Comparison of ENCODE assay signal across 19 cellular contexts in genomic region chr1:12209495-12209832, GRCh38. TPM values are rescaled to one million over a fixed set of nuclear protein-coding genes. Genes with fewer than 3 reads are reported as not detected.
DNase-seq lines count a peak whose midpoint lies in the region; ATAC-seq, FAIRE-seq and TF ChIP-seq lines count a peak whose summit lies in the region.
"Had no signal": no experiment of that assay in that cellular context is flagged by ENCODE, and none has a peak within 500 bp of the region (broad histone marks: within the 10 kb centered on the region; RNA-seq: fewer than 3 reads in every experiment).

No MANE protein-coding gene starts in this region.

- H3K4me1 ChIP-seq in SK-N-SH (ENCODE audit: control insufficient read depth in 1 of 2, insufficient read depth in 2 of 2, low read depth in 1 of 2, low read length in 1 of 2) = peaks cover 0 to 5% of the 10 kb centered on the region in 2 experiments; a peak in 1 of 4 replicates
- peaks cover 28% of the 10 kb centered on the region for H3K4me1 ChIP-seq in GM12878 (ENCODE audit: control insufficient read depth, insufficient read depth, low read length)
- H3K4me1 ChIP-seq in neural progenitor cell = no peaks in the 10 kb centered on the region
- H3K4me1 ChIP-seq: psoas muscle had no signal

- POLR2A ChIA-PET in SK-N-SH (lab: Yijun Ruan, JAX) (no interaction called here), GM12878 (lab: Charles Lee) (no interaction called here)

- peaks cover 7% of the 10 kb centered on the region for H3K36me3 Mint-ChIP-seq in IgD-negative memory B cell
- H3K36me3 Mint-ChIP-seq in neural progenitor cell = no peaks in the 10 kb centered on the region
- H3K36me3 Mint-ChIP-seq: brain had no signal

- H3K27me3 Mint-ChIP-seq in IgD-negative memory B cell (no peaks in the 10 kb centered on the region), neural progenitor cell (ENCODE audit: insufficient read depth, low read depth) (peaks cover 7% of the 10 kb centered on the region)
- H3K27me3 Mint-ChIP-seq: activated naive CD8-positive, alpha-beta T cell had no signal

- RAD21 ChIA-PET in GM12878 (lab: Charles Lee; ENCODE audit: unreplicated experiment) = interaction anchor here (2.1 to 4.2 kb wide), 4 partner anchors 9 to 85 kb away, joined by 6 to 48 read pairs (median 9); no protein-coding TSS in a partner anchor

- H3K27ac ChIP-seq in SK-N-SH (ENCODE audit: low read depth in 2 of 2, low read length in 1 of 2) = no peak overlapping the region
- H3K27ac ChIP-seq in GM12878 (ENCODE audit: control insufficient read depth, insufficient read depth) = no peak overlapping the region
- H3K27ac ChIP-seq in neural progenitor cell = no peak overlapping the region
- H3K27ac ChIP-seq: 22Rv1, coronary artery, GM23248, HL-60, psoas muscle, WERI-Rb-1 had no signal

- peak overlapping the region in 2 of 3 donors; percentile 27 to 97 for H3K27ac Mint-ChIP-seq in IgD-negative memory B cell
- H3K27ac Mint-ChIP-seq in neural progenitor cell = no peak overlapping the region

- CTCF ChIA-PET in SK-N-SH (lab: Yijun Ruan, JAX) (interaction anchor here (1.0 to 12.7 kb wide), 15 partner anchors 9 to 109 kb away, joined by 3 to 436 read pairs (median 6); no protein-coding TSS in a partner anchor), GM12878 (lab: Yijun Ruan, JAX) (interaction anchor here (0.8 to 7.9 kb wide), 10 partner anchors 34 to 143 kb away, joined by 3 to 161 read pairs (median 4); no protein-coding TSS in a partner anchor)

- H4K20me1 ChIP-seq in SK-N-SH (ENCODE audit: insufficient read depth) (no peaks in the 10 kb centered on the region), GM12878 (ENCODE audit: control insufficient read depth, insufficient read depth) (no peaks in the 10 kb centered on the region), neural progenitor cell (ENCODE audit: low read depth) (no peaks in the 10 kb centered on the region)

- no peaks in the 10 kb centered on the region for H3K79me2 ChIP-seq in SK-N-SH (ENCODE audit: insufficient read depth)
- no peaks in the 10 kb centered on the region for H3K79me2 ChIP-seq in GM12878 (ENCODE audit: control insufficient read depth, insufficient read depth, low read length)
- no peaks in the 10 kb centered on the region for H3K79me2 ChIP-seq in neural progenitor cell (ENCODE audit: low read depth)

- FAIRE-seq in GM12878 (lab: Jason Lieb, UNC) = no peak

- no TSS peak for BruUV-seq in GM12878 (replicated peaks; lab: Mats Ljungman, UMichigan)

- H3K4me2 ChIP-seq in SK-N-SH = no peak overlapping the region
- H3K4me2 ChIP-seq in GM12878 (ENCODE audit: control insufficient read depth, insufficient read depth) = peak overlapping the region; percentile 35; the same call in 1 of the 2 replicates
- no peak overlapping the region for H3K4me2 ChIP-seq in neural progenitor cell

- ATAC-seq in SK-N-SH treated with all-trans-retinoic acid at 6 μM for 48 hours (no peak), GM12878 (no peak), GM18868 (IDR thresholded peaks at IDR 0.05; ENCODE audit: unreplicated experiment) (no peak), GM18867 (IDR thresholded peaks at IDR 0.05; ENCODE audit: unreplicated experiment) (no peak)

- H3K27me3 ChIP-seq in SK-N-SH (ENCODE audit: insufficient read depth) = no peaks in the 10 kb centered on the region; the same call in 1 of the 2 replicates
- no peaks in the 10 kb centered on the region for H3K27me3 ChIP-seq in GM12878 (replicated peaks in 1 of 2; ENCODE audit: control insufficient read depth in 2 of 2, insufficient read depth in 2 of 2, low read length in 1 of 2)
- no peaks in the 10 kb centered on the region for H3K27me3 ChIP-seq in neural progenitor cell
- H3K27me3 ChIP-seq: upper lobe of left lung had no signal

- H3K9me3 ChIP-seq in SK-N-SH (no peaks in the 10 kb centered on the region), GM12878 (replicated peaks; ENCODE audit: control insufficient read depth, insufficient read depth, low read length) (no peaks in the 10 kb centered on the region), neural progenitor cell (ENCODE audit: low read depth) (no peaks in the 10 kb centered on the region)
- H3K9me3 ChIP-seq: psoas muscle, upper lobe of left lung had no signal

- TF ChIP-seq CTCF in SK-N-SH (IDR thresholded peaks at IDR 0.05) (no peak), GM12878 (IDR thresholded peaks at IDR 0.05 in 2 of 3, conservative IDR thresholded peaks at IDR 0.05 in 1 of 3; ENCODE audit: control insufficient read depth in 2 of 3, extremely low read depth in 1 of 3, insufficient read depth in 1 of 3, low read depth in 3 of 3, low read length in 3 of 3) (no peak), neural progenitor cell (IDR thresholded peaks at IDR 0.05) (no peak)

- no peak overlapping the region for H3K4me3 ChIP-seq in SK-N-SH (ENCODE audit: low read depth in 2 of 2, low read length in 1 of 2)
- H3K4me3 ChIP-seq in GM12878 = no peak overlapping the region
- H3K4me3 ChIP-seq in neural progenitor cell = no peak overlapping the region
- H3K4me3 ChIP-seq: coronary artery, GM23248, psoas muscle, skin epidermis, upper lobe of left lung had no signal

- no peaks in the 10 kb centered on the region for H3F3A ChIP-seq in SK-N-SH (replicated peaks; ENCODE audit: insufficient read depth)
- no peaks in the 10 kb centered on the region for H3F3A ChIP-seq in neural progenitor cell (ENCODE audit: low read depth)

- in situ Hi-C loops in GM12878 (cut with MboI) = loop anchor here (5.0 kb wide), 1 partner anchor 82 kb away; no protein-coding TSS in a partner anchor

- SMC1A ChIA-PET in GM12878 (lab: Charles Lee; ENCODE audit: uncharacterized antibody, unreplicated experiment) = interaction anchor here (0.8 to 16.0 kb wide), 8 partner anchors 9 to 91 kb away, joined by 3 to 191 read pairs (median 4); no protein-coding TSS in a partner anchor

- DNase-seq in SK-N-SH (no peak), GM12878 (ENCODE audit: low read depth, low spot score) (no peak), neural progenitor cell (ENCODE audit: low spot score) (no peak), EL (no peak)

- H3K36me3 ChIP-seq in SK-N-SH (replicated peaks in 1 of 2; ENCODE audit: control insufficient read depth in 1 of 2, insufficient read depth in 2 of 2, low read length in 1 of 2) = no peaks in the 10 kb centered on the region
- peaks cover 3 to 11% of the 10 kb centered on the region in 2 experiments; a peak in 3 of 4 replicates for H3K36me3 ChIP-seq in GM12878 (ENCODE audit: control insufficient read depth in 2 of 2, insufficient read depth in 2 of 2, low read length in 1 of 2)
- H3K36me3 ChIP-seq in neural progenitor cell = no peaks in the 10 kb centered on the region
- H3K36me3 ChIP-seq: WERI-Rb-1 had no signal

- H3K9me3 Mint-ChIP-seq in IgD-negative memory B cell (no peaks in the 10 kb centered on the region), neural progenitor cell (peaks cover 3% of the 10 kb centered on the region)

- no peak overlapping the region for H3K9ac ChIP-seq in SK-N-SH
- H3K9ac ChIP-seq in GM12878 (ENCODE audit: control insufficient read depth, insufficient read depth, low read length) = no peak overlapping the region
- H3K9ac ChIP-seq in neural progenitor cell = no peak overlapping the region
- H3K9ac ChIP-seq: GM23248 had no signal

- H3K4me1 Mint-ChIP-seq in IgD-negative memory B cell (peaks cover 17 to 48% (median 37%) of the 10 kb centered on the region in 3 donors), neural progenitor cell (peaks cover 13% of the 10 kb centered on the region)

- intact Hi-C loops in GM12878 (cut with micrococcal nuclease; ENCODE audit: unreplicated experiment) = loop anchor here (5.0 to 10.0 kb wide), 2 partner anchors 67 to 225 kb away; partner anchors contain the start of gene MFN2

- TF ChIP-seq RAD21 in SK-N-SH (IDR thresholded peaks at IDR 0.05; ENCODE audit: low read length) = no peak
- TF ChIP-seq RAD21 in GM12878 (IDR thresholded peaks at IDR 0.05; ENCODE audit: insufficient read depth, low read depth, low read length) = no peak

- WGBS in SK-N-SH (ENCODE audit: low lambda C conversion rate) = 63% methylated on average over 3 of the region's 3 CpGs
- 49% methylated on average over 3 of the region's 3 CpGs for WGBS in GM12878 (ENCODE audit: insufficient coverage, insufficient replicate concordance, low lambda C conversion rate, missing lambda C conversion rate)

- H2AFZ ChIP-seq in SK-N-SH (ENCODE audit: low read depth) (no peak overlapping the region), GM12878 (ENCODE audit: control insufficient read depth, low read depth, low read length) (no peak overlapping the region), neural progenitor cell (replicated peaks) (peak overlapping the region; percentile 32)
- H2AFZ ChIP-seq: GM23248 had no signal

- TF ChIP-seq POLR2A in GM12878 (IDR thresholded peaks at IDR 0.05; ENCODE audit: low read depth, low read length) = no peak

- no peak for TF ChIP-seq EP300 in SK-N-SH (IDR thresholded peaks at IDR 0.05; ENCODE audit: borderline replicate concordance in 1 of 2, low read depth in 1 of 2, low read length in 1 of 2)
- no peak for TF ChIP-seq EP300 in GM12878 (IDR thresholded peaks at IDR 0.05; ENCODE audit: borderline replicate concordance in 1 of 2, control insufficient read depth in 1 of 2, low read depth in 2 of 2, low read length in 2 of 2)

- peak overlapping the region in 2 of 4 donors; percentile 43 to 56 for H3K4me3 Mint-ChIP-seq in IgD-negative memory B cell
- no peak overlapping the region for H3K4me3 Mint-ChIP-seq in neural progenitor cell
- H3K4me3 Mint-ChIP-seq: nephron had no signal

- H3K9me2 ChIP-seq in SK-N-SH = no peaks in the 10 kb centered on the region

RNA-seq across cellular contexts. Expression of gene VPS13D, which starts 20.4 kb away (rescaled TPM):
- polyA plus RNA-seq in SK-N-SH (2012; rRNA removed) = 14.4 and 15.0 TPM in 2 replicates
- 9.1 and 10.8 TPM in 2 replicates for polyA plus RNA-seq in SK-N-SH (2012; cell fraction: cytosol; rRNA removed)
- 19.8 and 28.7 TPM in 2 replicates for polyA plus RNA-seq in SK-N-SH (2012; cell fraction: nucleus; rRNA removed)
- polyA plus RNA-seq in IgD-negative memory B cell = 8.9 TPM
- total RNA-seq in GM12878 (2013; cell fraction: nucleolus; rRNA removed) = 112 and 115 TPM in 2 replicates
- total RNA-seq in GM12878 (2014; rRNA removed) = 9.3 and 10.4 TPM in 2 replicates
- 12.2 and 12.9 TPM in 2 replicates for total RNA-seq in GM12878 (2014; rRNA removed; fragmentation: Illumina TruSeq; extraction: Trizol)
- 14.5 and 16.9 TPM in 2 replicates for total RNA-seq in GM12878 (2021)
- 7.0 TPM for polyA plus RNA-seq in GM12878 (2011; ENCODE audit: low read depth)
- 8.9 and 12.2 TPM in 2 replicates for polyA plus RNA-seq in GM12878 (2011; rRNA removed)
- 10.3 and 11.2 TPM in 2 replicates for polyA plus RNA-seq in GM12878 (2011; cell fraction: cytosol; rRNA removed)
- polyA plus RNA-seq in GM12878 (2011; cell fraction: nucleus; rRNA removed) = 19.0 and 22.1 TPM in 2 replicates
- 5.5 and 8.2 TPM in 2 replicates for polyA plus RNA-seq in GM12878 (2012)
- 10.0 TPM in 2 replicates for polyA plus RNA-seq in GM12878 (2014; fragmentation: Illumina TruSeq; extraction: Trizol)
- polyA plus RNA-seq in GM12878 (2014; fragmentation: Nextera tagmentation; extraction: Ambion mirVana) = 1 to 10 TPM; 1.4 to 1.7 TPM
- 7.7 and 11.8 TPM in 2 replicates for polyA plus RNA-seq in GM12878 (2014; rRNA removed)
- polyA plus RNA-seq in GM12878 (2016; fragmentation: Nextera tagmentation; extraction: Ambion mirVana) = 1 to 10 TPM; 4.4 to 4.9 TPM
- polyA minus RNA-seq in GM12878 (2011; rRNA and poly(A)+ RNA removed) = 43.6 and 46.2 TPM in 2 replicates
- 9.2 and 10.8 TPM in 2 replicates for polyA minus RNA-seq in GM12878 (2011; cell fraction: cytosol; rRNA and poly(A)+ RNA removed)
- 50.2 and 76.0 TPM in 2 replicates for polyA minus RNA-seq in GM12878 (2011; cell fraction: nucleus; rRNA and poly(A)+ RNA removed)
- total RNA-seq in neural progenitor cell (ENCODE audit: low replicate concordance) = 15.1 and 16.4 TPM in 2 replicates

RNA-seq across cellular contexts. Expression of gene TNFRSF1B, which starts 42.7 kb away (rescaled TPM):
- 0.18 and 0.36 TPM in 2 replicates for polyA plus RNA-seq in SK-N-SH (2012; rRNA removed)
- polyA plus RNA-seq in SK-N-SH (2012; cell fraction: cytosol; rRNA removed) = 0.14 and 0.21 TPM in 2 replicates
- polyA plus RNA-seq in SK-N-SH (2012; cell fraction: nucleus; rRNA removed) = 0.12 and 0.14 TPM in 2 replicates
- polyA plus RNA-seq in IgD-negative memory B cell = 117 TPM
- 88.1 and 95.5 TPM in 2 replicates for total RNA-seq in GM12878 (2013; cell fraction: nucleolus; rRNA removed)
- 33.0 and 39.9 TPM in 2 replicates for total RNA-seq in GM12878 (2014; rRNA removed)
- total RNA-seq in GM12878 (2014; rRNA removed; fragmentation: Illumina TruSeq; extraction: Trizol) = 22.4 and 24.4 TPM in 2 replicates
- 78.8 and 87.2 TPM in 2 replicates for total RNA-seq in GM12878 (2021)
- 22.2 TPM for polyA plus RNA-seq in GM12878 (2011; ENCODE audit: low read depth)
- polyA plus RNA-seq in GM12878 (2011; rRNA removed) = 35.0 and 66.4 TPM in 2 replicates
- 84.0 and 115 TPM in 2 replicates for polyA plus RNA-seq in GM12878 (2011; cell fraction: cytosol; rRNA removed)
- polyA plus RNA-seq in GM12878 (2011; cell fraction: nucleus; rRNA removed) = 23.9 and 33.3 TPM in 2 replicates
- polyA plus RNA-seq in GM12878 (2012) = 50.4 and 50.7 TPM in 2 replicates
- 15.0 and 32.4 TPM in 2 replicates for polyA plus RNA-seq in GM12878 (2014; fragmentation: Illumina TruSeq; extraction: Trizol)
- polyA plus RNA-seq in GM12878 (2014; fragmentation: Nextera tagmentation; extraction: Ambion mirVana) = 10 to 100 TPM; 10.1 to 11.6 TPM
- 47.3 and 53.1 TPM in 2 replicates for polyA plus RNA-seq in GM12878 (2014; rRNA removed)
- 10 to 100 TPM; 34.8 to 47.5 TPM for polyA plus RNA-seq in GM12878 (2016; fragmentation: Nextera tagmentation; extraction: Ambion mirVana)
- polyA minus RNA-seq in GM12878 (2011; rRNA and poly(A)+ RNA removed) = 44.6 and 88.0 TPM in 2 replicates
- polyA minus RNA-seq in GM12878 (2011; cell fraction: cytosol; rRNA and poly(A)+ RNA removed) = 32.2 and 47.0 TPM in 2 replicates
- polyA minus RNA-seq in GM12878 (2011; cell fraction: nucleus; rRNA and poly(A)+ RNA removed) = 11.2 and 26.9 TPM in 2 replicates
- 0.04 and 0.22 TPM in 2 replicates for total RNA-seq in neural progenitor cell (ENCODE audit: low replicate concordance)

Comparison
In these comparisons a context has a peak if more than half of its experiments do, and no peak if none do; other contexts are left out.
1. RNA of gene TNFRSF1B, which starts 42.7 kb away (polyA plus RNA-seq): 117 TPM in IgD-negative memory B cell (single experiment) and 10.1 to 115 TPM in GM12878; 0.12 to 0.36 TPM in SK-N-SH; every median in the first group is over 4 times any median in the second.
2. Of the 26 proteins assayed by ChIP-seq in both GM12878 and SK-N-SH: peak only in GM12878: none; only in SK-N-SH: NFIC; in both: none; in neither: 25.